8 cellular contexts compared by ENCODE assay signal in the genomic region with DNA sequence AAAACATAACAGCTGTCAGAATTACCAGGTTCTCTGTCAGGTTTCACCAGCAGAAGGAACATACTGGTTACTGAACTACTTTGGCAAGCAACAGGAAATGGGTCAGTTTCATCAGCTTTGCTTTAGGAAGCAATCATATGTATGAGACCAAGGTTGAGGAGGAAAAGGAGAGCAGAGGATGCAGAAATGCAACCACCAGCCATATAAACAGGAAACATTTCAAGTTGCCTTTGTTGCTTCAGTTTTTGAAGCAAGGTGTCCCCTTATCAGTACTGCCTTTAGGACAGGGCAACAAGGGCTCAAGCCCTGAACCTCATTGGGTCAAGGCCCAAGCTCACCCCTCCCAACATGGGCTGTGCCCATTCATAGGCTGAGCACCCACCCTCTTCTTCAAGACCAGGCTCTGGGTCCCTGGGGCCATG. TPM values are rescaled to one million over a fixed set of nuclear protein-coding genes. Genes with fewer than 3 reads are reported as not detected.
DNase-seq lines count a peak whose midpoint lies in the region; ATAC-seq lines count a peak whose summit lies in the region.

No MANE protein-coding gene starts in this region.

- H3K27ac ChIP-seq in CD4-positive, CD25-positive, alpha-beta regulatory T cell (ENCODE audit: insufficient read depth, low read length, poor library complexity, severe bottlenecking): peak overlapping the region; percentile 60
- peak overlapping the region; percentile 64 for H3K27ac ChIP-seq in effector memory CD4-positive, alpha-beta T cell (ENCODE audit: insufficient read depth, low read length, poor library complexity, severe bottlenecking)

- H3K27me3 Mint-ChIP-seq in CD4-positive, CD25-positive, alpha-beta regulatory T cell: no peaks in the 10 kb centered on the region

- peak overlapping the region; percentile 60 for H3K4me3 ChIP-seq in CD4-positive, CD25-positive, alpha-beta regulatory T cell (ENCODE audit: low read depth, low read length)
- no peak overlapping the region for H3K4me3 ChIP-seq in effector memory CD4-positive, alpha-beta T cell (ENCODE audit: insufficient read depth, low read depth, low read length, poor library complexity, severe bottlenecking)

- H3K27me3 ChIP-seq in CD4-positive, CD25-positive, alpha-beta regulatory T cell (ENCODE audit: control insufficient read depth, insufficient read depth, low read length): no peaks in the 10 kb centered on the region
- no peaks in the 10 kb centered on the region for H3K27me3 ChIP-seq in effector memory CD4-positive, alpha-beta T cell (replicated peaks; ENCODE audit: control insufficient read depth, insufficient read depth, low read length, poor library complexity, severe bottlenecking)

- peaks cover 25 to 72% (median 44%) of the 10 kb centered on the region in 4 donors for H3K4me1 Mint-ChIP-seq in CD4-positive, CD25-positive, alpha-beta regulatory T cell

- peak overlapping the region in 3 of 4 donors; percentile 31 to 75 (median 33) for H3K4me3 Mint-ChIP-seq in CD4-positive, CD25-positive, alpha-beta regulatory T cell

- no peaks in the 10 kb centered on the region for H3K9me3 Mint-ChIP-seq in CD4-positive, CD25-positive, alpha-beta regulatory T cell

- H3K36me3 Mint-ChIP-seq in CD4-positive, CD25-positive, alpha-beta regulatory T cell: peaks cover 15% of the 10 kb centered on the region

- peaks cover 30% of the 10 kb centered on the region for H3K4me1 ChIP-seq in CD4-positive, CD25-positive, alpha-beta regulatory T cell (ENCODE audit: control insufficient read depth, insufficient read depth, low read length, poor library complexity, severe bottlenecking)
- H3K4me1 ChIP-seq in effector memory CD4-positive, alpha-beta T cell (ENCODE audit: control insufficient read depth, insufficient read depth, low read length, poor library complexity, severe bottlenecking): peaks cover 33% of the 10 kb centered on the region

- DNase-seq in CD4-positive, CD25-positive, alpha-beta regulatory T cell: peak in 2 of 3 donors; percentile 46 to 85
- no peak for DNase-seq in effector memory CD4-positive, alpha-beta T cell
- DNase-seq in EL (no peak), NCI-H345 (lab: John Stamatoyannopoulos, UW) (no peak), nucleus accumbens (lab: John Stamatoyannopoulos, UW) (no peak)

- peak; percentile 78 to 83 for ATAC-seq in CD4-positive, CD25-positive, alpha-beta regulatory T cell (ENCODE audit: low read depth in 2 of 2)
- ATAC-seq in GM19397 (IDR thresholded peaks at IDR 0.05; ENCODE audit: unreplicated experiment): peak; percentile 78
- ATAC-seq in HG03378 (IDR thresholded peaks at IDR 0.05; ENCODE audit: unreplicated experiment): peak; percentile 89
- ATAC-seq in HG02840 (IDR thresholded peaks at IDR 0.05; ENCODE audit: low FRiP score, unreplicated experiment): no peak

- no peaks in the 10 kb centered on the region for H3K9me3 ChIP-seq in CD4-positive, CD25-positive, alpha-beta regulatory T cell (ENCODE audit: control insufficient read depth in 2 of 2, low read length in 2 of 2)
- no peaks in the 10 kb centered on the region for H3K9me3 ChIP-seq in effector memory CD4-positive, alpha-beta T cell (ENCODE audit: control insufficient read depth, low read length)

- H3K27ac Mint-ChIP-seq in CD4-positive, CD25-positive, alpha-beta regulatory T cell: peak overlapping the region; percentile 93 to 97 (median 95)

- H3K36me3 ChIP-seq in CD4-positive, CD25-positive, alpha-beta regulatory T cell (ENCODE audit: control insufficient read depth, insufficient read depth, low read length): no peaks in the 10 kb centered on the region
- H3K36me3 ChIP-seq in effector memory CD4-positive, alpha-beta T cell (ENCODE audit: control insufficient read depth, insufficient read depth, low read length): no peaks in the 10 kb centered on the region

RNA-seq across cellular contexts. Expression of gene HIPK2, which starts 10.2 kb away (rescaled TPM):
- total RNA-seq in CD4-positive, CD25-positive, alpha-beta regulatory T cell: 17.5 TPM
- polyA plus RNA-seq in CD4-positive, CD25-positive, alpha-beta regulatory T cell: 1 to 10 TPM in 1 of 4 donors, under 1 TPM in 3; 0.44 to 1.3 (median 0.68) TPM

Comparison
In these comparisons a context has a peak if more than half of its experiments do, and no peak if none do; other contexts are left out.
1. DNase-seq: peak in CD4-positive, CD25-positive, alpha-beta regulatory T cell (2 of 3); none in effector memory CD4-positive, alpha-beta T cell (0 of 3), EL (single experiment), NCI-H345 (single experiment) and nucleus accumbens (0 of 56).